In the genomic region with DNA sequence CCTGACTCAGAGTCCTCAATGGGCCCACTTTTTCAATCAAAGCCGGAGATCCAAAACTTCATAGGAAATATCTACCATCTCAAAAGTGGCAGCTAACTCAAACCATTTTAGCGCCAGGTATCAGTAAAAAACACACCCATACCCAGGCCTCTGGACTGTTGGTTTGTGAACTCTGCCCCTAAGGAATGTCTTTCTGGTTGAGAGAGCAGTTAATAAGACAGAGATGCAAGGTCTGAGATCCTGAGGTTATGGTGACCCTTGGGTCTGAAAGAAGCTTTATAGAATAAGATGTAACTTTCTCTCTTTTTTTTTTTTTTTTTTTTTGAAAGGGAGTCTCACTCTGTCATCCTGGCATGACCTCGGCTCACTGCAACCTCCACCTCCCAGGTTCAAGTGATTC, we compare ENCODE assay signal across 25 cellular contexts.
"Had no signal": no experiment of that assay in that cellular context is flagged by ENCODE, and none has a peak within 500 bp of the region (broad histone marks: within the 10 kb centered on the region; RNA-seq: fewer than 3 reads in every experiment).

No MANE protein-coding gene starts in this region.

- H3K9me3 Mint-ChIP-seq: stimulated activated effector memory CD8-positive, alpha-beta T cell treated with anti-CD3 and anti-CD28 coated beads, Interleukin-12 subunit alpha, Interleukin-12 subunit beta, amount 100 ng/mL, for 72 hours had no signal

- H3K27me3 ChIP-seq: pancreas, right lobe of liver, testis, tibial nerve, upper lobe of left lung had no signal

- H3K36me3 Mint-ChIP-seq: immature natural killer cell; stimulated activated effector memory CD8-positive, alpha-beta T cell treated with anti-CD3 and anti-CD28 coated beads, Interleukin-12 subunit alpha, Interleukin-12 subunit beta, amount 100 ng/mL, for 72 hours had no signal

- H3K27ac ChIP-seq: coronary artery, left lung, neutrophil, pancreas, right lobe of liver, testis, tibial nerve, upper lobe of left lung had no signal

- H3K27ac Mint-ChIP-seq: immature natural killer cell; naive thymus-derived CD8-positive, alpha-beta T cell; stimulated activated effector memory CD8-positive, alpha-beta T cell treated with anti-CD3 and anti-CD28 coated beads, Interleukin-12 subunit alpha, Interleukin-12 subunit beta, amount 100 ng/mL, for 72 hours had no signal

- DNase-seq: dermis blood vessel endothelial cell; effector memory CD4-positive, alpha-beta T cell; erythroblast; hypothalamus; immature natural killer cell; islet precursor cell; left lung; mesendoderm; midbrain; naive thymus-derived CD8-positive, alpha-beta T cell; pancreas; stimulated activated CD4-positive, alpha-beta T cell treated with anti-CD3 and anti-CD28 coated beads, Interleukin-12 subunit alpha, Interleukin-12 subunit beta, amount 100 ng/mL, for 4 hours; stimulated activated CD4-positive, alpha-beta T cell treated with anti-CD3 and anti-CD28 coated beads, Interleukin-1b, Interleukin-23, amount 100 ng/mL, for 48 hours; stimulated activated CD4-positive, alpha-beta T cell treated with anti-CD3 and anti-CD28 coated beads, Interleukin-4, amount 100 ng/mL, for 1 hour; stimulated activated naive CD8-positive, alpha-beta T cell treated with anti-CD3 and anti-CD28 coated beads, Interleukin-15, Interleukin-2, amounts not matched to agents 100 U/mL and 50 U/mL, for 24 hours; substantia nigra; testis; upper lobe of left lung had no signal

- H3K9me3 ChIP-seq: left lung, neutrophil, pancreas, right lobe of liver, testis had no signal

- H3K4me3 ChIP-seq: coronary artery, left lung, pancreas, right lobe of liver, smooth muscle cell, testis, tibial nerve, upper lobe of left lung had no signal

- H3K36me3 ChIP-seq: left lung, neutrophil, pancreas, right lobe of liver, tibial nerve, upper lobe of left lung had no signal

- H3K4me1 ChIP-seq: left lung, right lobe of liver, testis, upper lobe of left lung had no signal

- H3K4me1 Mint-ChIP-seq: immature natural killer cell; naive thymus-derived CD8-positive, alpha-beta T cell; stimulated activated effector memory CD8-positive, alpha-beta T cell treated with anti-CD3 and anti-CD28 coated beads, Interleukin-12 subunit alpha, Interleukin-12 subunit beta, amount 100 ng/mL, for 72 hours had no signal

- ATAC-seq: left lung; naive thymus-derived CD8-positive, alpha-beta T cell; pancreas; right lobe of liver; stimulated activated effector memory CD8-positive, alpha-beta T cell treated with anti-CD3 and anti-CD28 coated beads, Interleukin-12 subunit alpha, Interleukin-12 subunit beta, amount 100 ng/mL, for 72 hours; stimulated activated naive CD8-positive, alpha-beta T cell treated with anti-CD3 and anti-CD28 coated beads, Interleukin-15, Interleukin-2, amounts not matched to agents 100 U/mL and 50 U/mL, for 24 hours had no signal

- H3K4me3 Mint-ChIP-seq: immature natural killer cell; naive thymus-derived CD8-positive, alpha-beta T cell; neural crest cell; stimulated activated effector memory CD8-positive, alpha-beta T cell treated with anti-CD3 and anti-CD28 coated beads, Interleukin-12 subunit alpha, Interleukin-12 subunit beta, amount 100 ng/mL, for 72 hours had no signal
